In genomic region chr9:131585375-131585774, GRCh38 we compare ENCODE assay signal across 11 cellular contexts. TPM values are rescaled to one million over a fixed set of nuclear protein-coding genes. Genes with fewer than 3 reads are reported as not detected.
DNase-seq lines count a peak whose midpoint lies in the region; ATAC-seq and TF ChIP-seq lines count a peak whose summit lies in the region.
"Had no signal": no experiment of that assay in that cellular context is flagged by ENCODE, and none has a peak within 500 bp of the region (broad histone marks: within the 10 kb centered on the region; RNA-seq: fewer than 3 reads in every experiment).

No MANE protein-coding gene starts in this region.

- H3K4me1 ChIP-seq in heart right ventricle (peaks cover 0 to 26% (median 4%) of the 10 kb centered on the region in 9 donors), right atrium auricular region (peaks cover 0 to 27% of the 10 kb centered on the region in 2 donors), upper lobe of right lung (peaks cover 3% of the 10 kb centered on the region), vagina (no peaks in the 10 kb centered on the region)
- H3K4me1 ChIP-seq: BE2C had no signal

- intact Hi-C loops in heart right ventricle (cut with DNase I) (no loop called here), left colon (cut with DNase I, micrococcal nuclease) (no loop called here), upper lobe of right lung (cut with DNase I) (no loop called here), vagina (cut with DNase I) (no loop called here)

- peaks cover 0 to 89% (median 56%) of the 10 kb centered on the region in 9 donors for H3K36me3 ChIP-seq in heart right ventricle
- H3K36me3 ChIP-seq in right atrium auricular region = peaks cover 62% of the 10 kb centered on the region
- H3K36me3 ChIP-seq in upper lobe of right lung = peaks cover 82% of the 10 kb centered on the region
- peaks cover 0 to 83% of the 10 kb centered on the region in 2 donors for H3K36me3 ChIP-seq in vagina

- ATAC-seq in heart right ventricle = peak in 5 of 8 donors; percentile 12 to 42 (median 29)
- ATAC-seq in left colon = peak; percentile 22
- peak; percentile 78 for ATAC-seq in upper lobe of right lung
- no peak for ATAC-seq in HG03097 (IDR thresholded peaks at IDR 0.05; ENCODE audit: low FRiP score, unreplicated experiment)

- H3K27ac ChIP-seq in heart right ventricle (peak overlapping the region in 1 of 10 donors; percentile 74), right atrium auricular region (no peak overlapping the region), upper lobe of right lung (no peak overlapping the region), vagina (no peak overlapping the region)

- H3K27me3 ChIP-seq in heart right ventricle (no peaks in the 10 kb centered on the region), right atrium auricular region (no peaks in the 10 kb centered on the region), upper lobe of right lung (no peaks in the 10 kb centered on the region), vagina (no peaks in the 10 kb centered on the region)
- H3K27me3 ChIP-seq: BE2C had no signal

- TF ChIP-seq POLR2A in vagina (IDR thresholded peaks at IDR 0.05) = no peak

- 78 to 84% methylated on average over 8 of the region's 8 CpGs for WGBS in heart right ventricle, 2 donors

- DNase-seq in heart right ventricle = no peak
- no peak for DNase-seq in right atrium auricular region (ENCODE audit: low spot score)
- DNase-seq in activated CD4-positive, alpha-beta T cell treated with anti-CD3 and anti-CD28 coated beads, Interleukin-2, amount 50 U/mL, for 1 hour = peak; percentile 21
- DNase-seq in left colon = no peak
- no peak for DNase-seq in upper lobe of right lung
- DNase-seq in kidney tubule cell (ENCODE audit: low spot score) = no peak
- no peak for DNase-seq in vagina (ENCODE audit: extremely low spot score in 2 of 2)
- DNase-seq: BE2C, SK-N-SH had no signal

- H3K9me3 ChIP-seq in heart right ventricle (no peaks in the 10 kb centered on the region), right atrium auricular region (no peaks in the 10 kb centered on the region), upper lobe of right lung (no peaks in the 10 kb centered on the region), vagina (no peaks in the 10 kb centered on the region)
- H3K9me3 ChIP-seq: BE2C, SK-N-SH had no signal

- TF ChIP-seq CTCF in heart right ventricle (IDR thresholded peaks at IDR 0.05) (no peak), right atrium auricular region (IDR thresholded peaks at IDR 0.05) (no peak), upper lobe of right lung (IDR thresholded peaks at IDR 0.05) (no peak), vagina (IDR thresholded peaks at IDR 0.05) (no peak)

- no peak overlapping the region for H3K4me3 ChIP-seq in heart right ventricle
- H3K4me3 ChIP-seq in right atrium auricular region = no peak overlapping the region
- H3K4me3 ChIP-seq in upper lobe of right lung = no peak overlapping the region
- H3K4me3 ChIP-seq in vagina = no peak overlapping the region

RNA-seq across cellular contexts. Expression of gene PRRT1B, which starts 40.1 kb away (rescaled TPM):
- total RNA-seq in heart right ventricle (not detected), right atrium auricular region (not detected), left colon (1 to 10 TPM; 3.5 to 4.1 TPM), upper lobe of right lung (3.9 TPM), vagina (not detected)
- polyA plus RNA-seq in heart right ventricle = not detected
- total RNA-seq: bronchial epithelial cell had no signal
- polyA plus RNA-seq: SK-N-SH had no signal

RNA-seq across cellular contexts. Expression of gene UCK1, which starts 54.3 kb away (rescaled TPM):
- 10 to 100 TPM; 16.6 to 29.5 (median 22.5) TPM for total RNA-seq in heart right ventricle
- 10 to 100 TPM; 27.7 to 32.7 TPM for polyA plus RNA-seq in heart right ventricle
- 10 to 100 TPM; 21.2 to 37.8 TPM for total RNA-seq in right atrium auricular region
- total RNA-seq in left colon = 10 to 100 TPM; 22.6 to 29.5 TPM
- total RNA-seq in upper lobe of right lung = 27.9 TPM
- 37.3 TPM for total RNA-seq in vagina
